In genomic region chr11:75535039-75535563, GRCh38 we compare ENCODE assay signal across 1 cellular context.
TF ChIP-seq lines count a peak whose summit lies in the region.

No MANE protein-coding gene starts in this region.

TF ChIP-seq in K562, 482 proteins besides CTCF, POLR2A, EP300 and RAD21 (continued from another document):
- TF ChIP-seq, protein P1, sequence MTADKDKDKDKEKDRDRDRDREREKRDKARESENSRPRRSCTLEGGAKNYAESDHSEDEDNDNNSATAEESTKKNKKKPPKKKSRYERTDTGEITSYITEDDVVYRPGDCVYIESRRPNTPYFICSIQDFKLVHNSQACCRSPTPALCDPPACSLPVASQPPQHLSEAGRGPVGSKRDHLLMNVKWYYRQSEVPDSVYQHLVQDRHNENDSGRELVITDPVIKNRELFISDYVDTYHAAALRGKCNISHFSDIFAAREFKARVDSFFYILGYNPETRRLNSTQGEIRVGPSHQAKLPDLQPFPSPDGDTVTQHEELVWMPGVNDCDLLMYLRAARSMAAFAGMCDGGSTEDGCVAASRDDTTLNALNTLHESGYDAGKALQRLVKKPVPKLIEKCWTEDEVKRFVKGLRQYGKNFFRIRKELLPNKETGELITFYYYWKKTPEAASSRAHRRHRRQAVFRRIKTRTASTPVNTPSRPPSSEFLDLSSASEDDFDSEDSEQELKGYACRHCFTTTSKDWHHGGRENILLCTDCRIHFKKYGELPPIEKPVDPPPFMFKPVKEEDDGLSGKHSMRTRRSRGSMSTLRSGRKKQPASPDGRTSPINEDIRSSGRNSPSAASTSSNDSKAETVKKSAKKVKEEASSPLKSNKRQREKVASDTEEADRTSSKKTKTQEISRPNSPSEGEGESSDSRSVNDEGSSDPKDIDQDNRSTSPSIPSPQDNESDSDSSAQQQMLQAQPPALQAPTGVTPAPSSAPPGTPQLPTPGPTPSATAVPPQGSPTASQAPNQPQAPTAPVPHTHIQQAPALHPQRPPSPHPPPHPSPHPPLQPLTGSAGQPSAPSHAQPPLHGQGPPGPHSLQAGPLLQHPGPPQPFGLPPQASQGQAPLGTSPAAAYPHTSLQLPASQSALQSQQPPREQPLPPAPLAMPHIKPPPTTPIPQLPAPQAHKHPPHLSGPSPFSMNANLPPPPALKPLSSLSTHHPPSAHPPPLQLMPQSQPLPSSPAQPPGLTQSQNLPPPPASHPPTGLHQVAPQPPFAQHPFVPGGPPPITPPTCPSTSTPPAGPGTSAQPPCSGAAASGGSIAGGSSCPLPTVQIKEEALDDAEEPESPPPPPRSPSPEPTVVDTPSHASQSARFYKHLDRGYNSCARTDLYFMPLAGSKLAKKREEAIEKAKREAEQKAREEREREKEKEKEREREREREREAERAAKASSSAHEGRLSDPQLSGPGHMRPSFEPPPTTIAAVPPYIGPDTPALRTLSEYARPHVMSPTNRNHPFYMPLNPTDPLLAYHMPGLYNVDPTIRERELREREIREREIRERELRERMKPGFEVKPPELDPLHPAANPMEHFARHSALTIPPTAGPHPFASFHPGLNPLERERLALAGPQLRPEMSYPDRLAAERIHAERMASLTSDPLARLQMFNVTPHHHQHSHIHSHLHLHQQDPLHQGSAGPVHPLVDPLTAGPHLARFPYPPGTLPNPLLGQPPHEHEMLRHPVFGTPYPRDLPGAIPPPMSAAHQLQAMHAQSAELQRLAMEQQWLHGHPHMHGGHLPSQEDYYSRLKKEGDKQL (CRISPR knock-in tag; IDR thresholded peaks at IDR 0.05; ENCODE audit: borderline replicate concordance), result no peak
- TF ChIP-seq TCF3 (CRISPR knock-in tag; IDR thresholded peaks at IDR 0.05), result peak; percentile 36; the same call in 1 of the 2 replicates
- TF ChIP-seq RBFOX2 (IDR thresholded peaks at IDR 0.05; ENCODE audit: low read depth, low read length), result 0 out of 2 replicates have a peak, but pooled peaks have one; percentile 3
- TF ChIP-seq, protein P2, sequence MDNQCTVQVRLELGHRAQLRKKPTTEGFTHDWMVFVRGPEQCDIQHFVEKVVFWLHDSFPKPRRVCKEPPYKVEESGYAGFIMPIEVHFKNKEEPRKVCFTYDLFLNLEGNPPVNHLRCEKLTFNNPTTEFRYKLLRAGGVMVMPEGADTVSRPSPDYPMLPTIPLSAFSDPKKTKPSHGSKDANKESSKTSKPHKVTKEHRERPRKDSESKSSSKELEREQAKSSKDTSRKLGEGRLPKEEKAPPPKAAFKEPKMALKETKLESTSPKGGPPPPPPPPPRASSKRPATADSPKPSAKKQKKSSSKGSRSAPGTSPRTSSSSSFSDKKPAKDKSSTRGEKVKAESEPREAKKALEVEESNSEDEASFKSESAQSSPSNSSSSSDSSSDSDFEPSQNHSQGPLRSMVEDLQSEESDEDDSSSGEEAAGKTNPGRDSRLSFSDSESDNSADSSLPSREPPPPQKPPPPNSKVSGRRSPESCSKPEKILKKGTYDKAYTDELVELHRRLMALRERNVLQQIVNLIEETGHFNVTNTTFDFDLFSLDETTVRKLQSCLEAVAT (IDR thresholded peaks at IDR 0.05), result 0 out of 4 replicates have a peak, but pooled peaks of 1 of the 2 experiments have one; percentile 3
TF ChIP-seq in K562: peak in this region for 36.
